Comparison of ENCODE assay signal across 8 cellular contexts in genomic region chr1:16351994-16352841, GRCh38. TPM values are rescaled to one million over a fixed set of nuclear protein-coding genes. Genes with fewer than 3 reads are reported as not detected.
DNase-seq lines count a peak whose midpoint lies in the region; ATAC-seq and TF ChIP-seq lines count a peak whose summit lies in the region.

TSS of gene FBXO42 (minus strand) at chr1:16352480. CDS start at chr1:16315418, 37,062 bp downstream.

- TF ChIP-seq POLR2A in uterus (IDR thresholded peaks at IDR 0.05) = peak; percentile 97 to 98

- H3K27me3 ChIP-seq in right atrium auricular region (no peaks in the 10 kb centered on the region), uterus (no peaks in the 10 kb centered on the region)

- H3K4me3 Mint-ChIP-seq in T-helper 17 cell = peak within 1 kb of the TSS; percentile 94

- DNase-seq in NCI-H187 (lab: John Stamatoyannopoulos, UW) = peak; percentile 84 to 89
- peak; percentile 91 to 93 (median 92) for DNase-seq in T-helper 17 cell
- DNase-seq in right atrium auricular region (ENCODE audit: low spot score) = peak; percentile 92
- DNase-seq in putamen (ENCODE audit: low spot score) = peak; percentile 92
- peak; percentile 89 to 93 for DNase-seq in uterus

- peak; percentile 40 to 61 for TF ChIP-seq CTCF in right atrium auricular region (IDR thresholded peaks at IDR 0.05)
- peak; percentile 10 to 74 (median 62) for TF ChIP-seq CTCF in uterus (IDR thresholded peaks at IDR 0.05)

- H3K27ac Mint-ChIP-seq in T-helper 17 cell = peak within 1 kb of the TSS; percentile 92

- H3K4me1 ChIP-seq in right atrium auricular region (peaks cover 0 to 31% of the 10 kb centered on the region in 2 donors), uterus (peaks cover 0 to 7% of the 10 kb centered on the region in 2 donors)

- ATAC-seq in GM18502 (IDR thresholded peaks at IDR 0.05; ENCODE audit: poor library complexity, unreplicated experiment) = peak; percentile 86
- ATAC-seq in HG02943 (IDR thresholded peaks at IDR 0.05; ENCODE audit: low read depth, unreplicated experiment) = peak; percentile 84
- ATAC-seq in T-helper 17 cell = peak; percentile 92

- intact Hi-C loops in uterus (cut with DNase I; ENCODE audit: low total_unique reads) = loop anchor here (10.0 kb wide), 1 partner anchor 107 kb away; no protein-coding TSS in a partner anchor

- H3K27me3 Mint-ChIP-seq in T-helper 17 cell = no peaks in the 10 kb centered on the region

- H3K4me3 ChIP-seq in right atrium auricular region (peak within 1 kb of the TSS; percentile 88 to 97), uterus (peak within 1 kb of the TSS; percentile 86 to 95)

- peak within 1 kb of the TSS; percentile 92 for H3K27ac ChIP-seq in angular gyrus (ENCODE audit: low read depth, low read length)
- H3K27ac ChIP-seq in right atrium auricular region = peak within 1 kb of the TSS; percentile 96 to 98
- H3K27ac ChIP-seq in uterus = peak within 1 kb of the TSS; percentile 93

- no peaks in the 10 kb centered on the region for H3K9me3 ChIP-seq in T-helper 17 cell (ENCODE audit: control insufficient read depth, low read length, poor library complexity, severe bottlenecking)
- no peaks in the 10 kb centered on the region for H3K9me3 ChIP-seq in right atrium auricular region
- H3K9me3 ChIP-seq in uterus = no peaks in the 10 kb centered on the region

- H3K36me3 Mint-ChIP-seq in T-helper 17 cell (ENCODE audit: low read depth) = no peaks in the 10 kb centered on the region

- peaks cover 24% of the 10 kb centered on the region for H3K4me1 Mint-ChIP-seq in T-helper 17 cell

- H3K36me3 ChIP-seq in right atrium auricular region = no peaks in the 10 kb centered on the region
- H3K36me3 ChIP-seq in uterus = no peaks in the 10 kb centered on the region

RNA-seq across cellular contexts. Expression of gene FBXO42, which starts in this region (rescaled TPM):
- total RNA-seq in T-helper 17 cell = 10 to 100 TPM; 17.4 to 20.5 TPM
- 10 to 100 TPM; 11.9 to 16.5 TPM for total RNA-seq in right atrium auricular region
- 10 to 100 TPM; 21.0 to 30.3 (median 23.0) TPM for total RNA-seq in uterus

Comparison
In these comparisons a context has a peak if more than half of its experiments do, and no peak if none do; other contexts are left out.
1. Peak in every context shown above with its lines: DNase-seq, ATAC-seq, H3K4me3 ChIP-seq and H3K27ac ChIP-seq.